Comparison of ENCODE assay signal across 1 cellular context in genomic region chr3:18556503-18556902, GRCh38.
TF ChIP-seq lines count a peak whose summit lies in the region.

No MANE protein-coding gene starts in this region.

TF ChIP-seq in GM12878, 131 proteins besides CTCF, POLR2A, EP300 and RAD21 (continued from another document and continues in another):
- TF ChIP-seq ZNF687 (IDR thresholded peaks at IDR 0.05), result no peak
- no peak for TF ChIP-seq NR2C2 (IDR thresholded peaks at IDR 0.05; ENCODE audit: borderline replicate concordance, control insufficient read depth, insufficient read length, low read depth)
- TF ChIP-seq NFYA (IDR thresholded peaks at IDR 0.05; ENCODE audit: borderline replicate concordance, low read depth, low read length), result no peak
- peak; percentile 77 for TF ChIP-seq CREB1 (IDR thresholded peaks at IDR 0.05; ENCODE audit: low read depth)
- TF ChIP-seq TCF3 (IDR thresholded peaks at IDR 0.05; ENCODE audit: borderline replicate concordance, insufficient read depth, low read depth, low read length), result peak; percentile 63; the same call in 1 of the 2 replicates
- TF ChIP-seq HDGF (IDR thresholded peaks at IDR 0.05), result no peak
- TF ChIP-seq ATF2 (IDR thresholded peaks at IDR 0.05; ENCODE audit: low read length), result 0 out of 2 replicates have a peak, but pooled peaks have one; percentile 28
- no peak for TF ChIP-seq ZBTB40 (IDR thresholded peaks at IDR 0.05; ENCODE audit: borderline replicate concordance)
- no peak for TF ChIP-seq CBFB (IDR thresholded peaks at IDR 0.05; ENCODE audit: low read depth)
- no peak for TF ChIP-seq HDAC2 (IDR thresholded peaks at IDR 0.05)
- TF ChIP-seq IKZF1 (conservative IDR thresholded peaks at IDR 0.05), result peak; percentile 49
- TF ChIP-seq CEBPB (IDR thresholded peaks at IDR 0.05; ENCODE audit: borderline replicate concordance in 1 of 2, low read depth in 2 of 2, low read length in 2 of 2), result no peak
- TF ChIP-seq USF2 (IDR thresholded peaks at IDR 0.05; ENCODE audit: borderline replicate concordance, low read depth, low read length), result no peak
- no peak for TF ChIP-seq ZNF207 (IDR thresholded peaks at IDR 0.05; ENCODE audit: borderline replicate concordance)
- TF ChIP-seq BACH1 (IDR thresholded peaks at IDR 0.05; ENCODE audit: borderline replicate concordance), result no peak
- TF ChIP-seq POU2F2 (IDR thresholded peaks at IDR 0.05; ENCODE audit: borderline replicate concordance, low read depth, low read length), result peak; percentile 40; the same call in 1 of the 3 replicates
- no peak for TF ChIP-seq E4F1 (IDR thresholded peaks at IDR 0.05; ENCODE audit: borderline replicate concordance, partially characterized antibody)
- TF ChIP-seq NR2F1 (conservative IDR thresholded peaks at IDR 0.05), result no peak
- no peak for TF ChIP-seq KLF5 (IDR thresholded peaks at IDR 0.05; ENCODE audit: partially characterized antibody)
- no peak for TF ChIP-seq MAX (IDR thresholded peaks at IDR 0.05; ENCODE audit: low read depth, low read length)
- TF ChIP-seq SMAD1 (IDR thresholded peaks at IDR 0.05; ENCODE audit: low read depth, partially characterized antibody), result no peak
- no peak for TF ChIP-seq ZNF384 (IDR thresholded peaks at IDR 0.05; ENCODE audit: borderline replicate concordance, low read depth, low read length)
- TF ChIP-seq SREBF2 (IDR thresholded peaks at IDR 0.05; ENCODE audit: low read length), result no peak
- TF ChIP-seq IKZF2 (IDR thresholded peaks at IDR 0.05), result peak; percentile 47 to 56; a peak in 3 of 4 replicates
- no peak for TF ChIP-seq ATF7 (IDR thresholded peaks at IDR 0.05; ENCODE audit: low read depth)
- TF ChIP-seq SP1 (IDR thresholded peaks at IDR 0.05; ENCODE audit: low read depth, low read length), result no peak
- TF ChIP-seq HSF1 (IDR thresholded peaks at IDR 0.05; ENCODE audit: low read depth, low read length), result no peak
- TF ChIP-seq LARP7 (IDR thresholded peaks at IDR 0.05), result no peak
- no peak for TF ChIP-seq TCF7 (IDR thresholded peaks at IDR 0.05; ENCODE audit: borderline replicate concordance)
- no peak for TF ChIP-seq RCOR1 (conservative IDR thresholded peaks at IDR 0.05; ENCODE audit: low read depth, low read length)
- no peak for TF ChIP-seq FOS (IDR thresholded peaks at IDR 0.05; ENCODE audit: borderline replicate concordance, extremely low read depth, insufficient read length)
- TF ChIP-seq SIN3A (IDR thresholded peaks at IDR 0.05; ENCODE audit: low read depth, low read length), result no peak
- TF ChIP-seq NFXL1 (IDR thresholded peaks at IDR 0.05; ENCODE audit: borderline replicate concordance), result no peak
- TF ChIP-seq EZH2 (IDR thresholded peaks at IDR 0.05; ENCODE audit: borderline replicate concordance, control insufficient read depth, low read depth, low read length), result no peak
- TF ChIP-seq IRF4 (IDR thresholded peaks at IDR 0.05; ENCODE audit: low read depth, low read length), result no peak
- TF ChIP-seq PBX3 (IDR thresholded peaks at IDR 0.05; ENCODE audit: insufficient replicate concordance, low read depth, low read length), result no peak
- no peak for TF ChIP-seq SKIL (IDR thresholded peaks at IDR 0.05; ENCODE audit: low read depth, poor library complexity, severe bottlenecking)
- TF ChIP-seq MTA2 (IDR thresholded peaks at IDR 0.05; ENCODE audit: low read depth), result peak; percentile 71; the same call in 1 of the 2 replicates
- no peak for TF ChIP-seq CREM (IDR thresholded peaks at IDR 0.05; ENCODE audit: low read depth)
- TF ChIP-seq SUZ12 (IDR thresholded peaks at IDR 0.05; ENCODE audit: unreplicated experiment), result no peak
- no peak for TF ChIP-seq BRCA1 (IDR thresholded peaks at IDR 0.05; ENCODE audit: low read depth, low read length)
- peak; percentile 38; the same call in 1 of the 2 replicates for TF ChIP-seq RUNX3 (IDR thresholded peaks at IDR 0.05; ENCODE audit: low read length)
- no peak for TF ChIP-seq MEF2B (IDR thresholded peaks at IDR 0.05; ENCODE audit: partially characterized antibody, poor library complexity, severe bottlenecking)
- TF ChIP-seq BCL3 (IDR thresholded peaks at IDR 0.05; ENCODE audit: borderline replicate concordance, insufficient read depth, low read depth, low read length, poor library complexity, severe bottlenecking), result peak; percentile 52
